ENCODE assay signal across 8 cellular contexts in the genomic region with DNA sequence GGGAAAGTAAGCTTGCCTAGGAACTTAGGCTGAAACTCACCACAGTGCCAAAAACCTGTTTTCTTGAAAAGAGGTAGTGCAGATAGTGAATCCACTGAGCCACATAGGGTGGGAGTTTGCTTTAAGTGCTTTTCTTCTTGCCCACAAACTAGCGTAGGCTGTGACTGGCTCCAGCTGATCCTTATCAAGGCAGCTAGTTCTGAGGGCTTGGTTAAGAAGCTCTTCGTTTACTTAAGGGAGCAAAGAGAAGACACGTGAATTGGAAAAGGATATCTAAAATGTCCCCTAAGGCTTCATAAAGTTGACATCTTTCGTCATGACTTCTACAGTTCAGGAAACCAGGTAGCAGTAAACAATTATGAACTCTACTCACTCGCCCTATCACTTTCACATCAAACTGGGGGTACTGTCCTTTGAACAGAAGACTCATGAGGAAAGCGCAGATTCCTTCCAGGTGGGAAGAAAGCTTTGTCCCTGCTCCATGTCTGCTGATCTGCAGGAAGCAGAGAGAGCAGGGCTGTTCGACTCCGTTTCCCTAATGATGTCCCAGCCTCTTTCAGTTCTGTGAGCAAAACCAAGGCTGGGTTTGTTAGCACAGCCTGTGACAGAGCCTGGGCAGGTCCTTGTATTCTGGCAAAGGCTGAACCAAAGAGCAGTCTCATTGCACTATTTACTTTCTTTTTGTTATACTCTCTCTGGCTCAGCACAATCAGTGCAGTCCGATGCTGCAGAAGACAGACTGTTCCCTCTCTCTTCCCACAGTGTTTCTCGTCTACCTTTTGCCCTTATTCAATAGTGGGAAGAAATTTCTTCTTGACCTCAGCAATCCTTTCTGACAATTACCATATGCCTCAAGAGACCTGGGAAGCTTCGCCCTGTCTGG.
DNase-seq lines count a peak whose midpoint lies in the region; ATAC-seq and TF ChIP-seq lines count a peak whose summit lies in the region.

No MANE protein-coding gene starts in this region.

- no peak overlapping the region for H2BK120ac ChIP-seq in IMR-90 (ENCODE audit: low read depth, low read length)

- no peak overlapping the region for H4K5ac ChIP-seq in IMR-90 (ENCODE audit: low read depth, low read length)

- no peak overlapping the region for H2BK15ac ChIP-seq in IMR-90 (ENCODE audit: low read depth, low read length)

- no peaks in the 10 kb centered on the region for H3K9me3 Mint-ChIP-seq in CD8-positive, alpha-beta T cell

- H2AK5ac ChIP-seq in IMR-90 (ENCODE audit: low read depth, low read length), result no peak overlapping the region

- no peaks in the 10 kb centered on the region for H3K27me3 Mint-ChIP-seq in CD8-positive, alpha-beta T cell (ENCODE audit: low read depth)

- H3K4me3 ChIP-seq in CD8-positive, alpha-beta T cell (ENCODE audit: low read depth, low read length), result peak overlapping the region; percentile 4
- no peak overlapping the region for H3K4me3 ChIP-seq in IMR-90 (ENCODE audit: insufficient read depth, low read depth, low read length)
- H3K4me3 ChIP-seq in mucosa of stomach (ENCODE audit: low read length), result no peak overlapping the region

- no peaks in the 10 kb centered on the region for H3K9me3 ChIP-seq in CD8-positive, alpha-beta T cell (ENCODE audit: low read length)
- H3K9me3 ChIP-seq in IMR-90 (ENCODE audit: control insufficient read depth, insufficient read depth, low read length) (no peaks in the 10 kb centered on the region), mucosa of stomach (ENCODE audit: control insufficient read depth, low read length) (no peaks in the 10 kb centered on the region)

- peak; percentile 76 for ATAC-seq in CD8-positive, alpha-beta T cell
- no peak for ATAC-seq in IMR-90 (ENCODE audit: low read depth)
- ATAC-seq in GM18519 (IDR thresholded peaks at IDR 0.05; ENCODE audit: low FRiP score, unreplicated experiment), result no peak

- H3K14ac ChIP-seq in IMR-90 (replicated peaks; ENCODE audit: low read depth, low read length), result no peak overlapping the region

- H3K79me1 ChIP-seq in IMR-90 (ENCODE audit: low read depth in 1 of 2, low read length in 2 of 2), result no peaks in the 10 kb centered on the region

- peak in 2 of 7 experiments; percentile 22 to 54 for DNase-seq in CD8-positive, alpha-beta T cell
- DNase-seq in IMR-90 (no peak), amniotic epithelial cell (ENCODE audit: low read depth) (peak; percentile 39), GM13976 (ENCODE audit: low spot score) (no peak), NCI-H524 (lab: John Stamatoyannopoulos, UW) (no peak), UCSD-AML1 (lab: John Stamatoyannopoulos, UW; ENCODE audit: unreplicated experiment) (no peak)

- POLR2A ChIA-PET in CD8-positive, alpha-beta T cell (lab: Charles Lee), result interaction anchor here (2.1 kb wide), 1 partner anchor 10 kb away, joined by 13 read pairs; no protein-coding TSS in a partner anchor
- POLR2A ChIA-PET in IMR-90 (lab: Charles Lee; ENCODE audit: unreplicated experiment), result interaction anchor here (0.6 kb wide), 1 partner anchor 203 kb away, joined by 7 read pairs; no protein-coding TSS in a partner anchor

- no peaks in the 10 kb centered on the region; the same call in 1 of the 2 replicates for H4K20me1 ChIP-seq in IMR-90 (ENCODE audit: insufficient read depth, low read length)

- no peak overlapping the region for H3K23ac ChIP-seq in IMR-90 (ENCODE audit: low read depth, low read length)

- no peak for TF ChIP-seq CTCF in CD8-positive, alpha-beta T cell (IDR thresholded peaks at IDR 0.05)
- TF ChIP-seq CTCF in IMR-90 (conservative IDR thresholded peaks at IDR 0.05; ENCODE audit: low read depth, low read length) (no peak), GM13976 (IDR thresholded peaks at IDR 0.05; ENCODE audit: borderline replicate concordance, control extremely low read depth, extremely low read depth, insufficient read depth, missing control alignments) (no peak)

- H4K8ac ChIP-seq in IMR-90 (ENCODE audit: low read depth in 2 of 2, low read length in 2 of 2), result no peak overlapping the region

- no peak overlapping the region for H2BK5ac ChIP-seq in IMR-90 (ENCODE audit: low read depth, low read length, poor library complexity, severe bottlenecking)

- no peak overlapping the region for H3K4ac ChIP-seq in IMR-90 (ENCODE audit: low read depth, low read length)

- no peak overlapping the region for H3K18ac ChIP-seq in IMR-90 (ENCODE audit: low read depth, low read length)

- H2BK20ac ChIP-seq in IMR-90 (ENCODE audit: low read depth, low read length), result no peak overlapping the region

- intact Hi-C loops in CD8-positive, alpha-beta T cell (cut with DNase I, micrococcal nuclease), result no loop called here
- intact Hi-C loops in IMR-90 (cut with micrococcal nuclease), result loop anchor here (10.0 kb wide), 1 partner anchor 1149 kb away; no protein-coding TSS in a partner anchor

- no peaks in the 10 kb centered on the region for H3K36me3 ChIP-seq in CD8-positive, alpha-beta T cell (ENCODE audit: insufficient read depth, low read length)
- H3K36me3 ChIP-seq in IMR-90 (ENCODE audit: control insufficient read depth, insufficient read depth, low read length), result no peaks in the 10 kb centered on the region
- H3K36me3 ChIP-seq in mucosa of stomach (ENCODE audit: control insufficient read depth, insufficient read depth, low read length), result no peaks in the 10 kb centered on the region

- dilution Hi-C loops in IMR-90 (cut with HindIII; ENCODE audit: low sequenced_read_pairs, unreplicated experiment), result loop anchor here (25.0 kb wide), 1 partner anchor 481 kb away; no protein-coding TSS in a partner anchor

- H3K9ac ChIP-seq in IMR-90 (ENCODE audit: low read depth, low read length) (no peak overlapping the region), mucosa of stomach (ENCODE audit: low read length) (peak overlapping the region; percentile 19)

- TF ChIP-seq RAD21 in IMR-90 (IDR thresholded peaks at IDR 0.05; ENCODE audit: low read length), result no peak

- H3K4me3 Mint-ChIP-seq in CD8-positive, alpha-beta T cell, result peak overlapping the region; percentile 57

- H3K9me1 ChIP-seq in IMR-90 (ENCODE audit: insufficient read depth, low read length), result no peaks in the 10 kb centered on the region

- no TSS peak for BruUV-seq in IMR-90 (replicated peaks; lab: Mats Ljungman, UMichigan)

- peak overlapping the region; percentile 72 for H3K27ac Mint-ChIP-seq in CD8-positive, alpha-beta T cell

- in situ Hi-C loops in IMR-90 (cut with MboI; ENCODE audit: low sequenced_read_pairs), result no loop called here
- in situ Hi-C loops in GM13976 (cut with MboI; ENCODE audit: low sequenced_read_pairs, unreplicated experiment), result loop anchor here (10.0 to 25.0 kb wide), 2 partner anchors 189 to 781 kb away; no protein-coding TSS in a partner anchor

- CTCF ChIA-PET in CD8-positive, alpha-beta T cell (lab: Charles Lee), result interaction anchor here (1.0 to 2.0 kb wide), 6 partner anchors 10 to 481 kb away, joined by 3 to 16 read pairs (median 6); no protein-coding TSS in a partner anchor
- CTCF ChIA-PET in IMR-90 (lab: Yijun Ruan, JAX), result interaction anchor here (0.6 kb wide), 1 partner anchor 23 kb away, joined by 3 read pairs; no protein-coding TSS in a partner anchor

- no peaks in the 10 kb centered on the region for H3K27me3 ChIP-seq in CD8-positive, alpha-beta T cell (ENCODE audit: insufficient read depth, low read length)
- H3K27me3 ChIP-seq in IMR-90 (ENCODE audit: control insufficient read depth, insufficient read depth, low read length) (peaks cover 40% of the 10 kb centered on the region), mucosa of stomach (ENCODE audit: control insufficient read depth, insufficient read depth, low read length) (no peaks in the 10 kb centered on the region)

- no peak overlapping the region for H2AFZ ChIP-seq in IMR-90 (replicated peaks; ENCODE audit: low read length, poor library complexity)

- 73% methylated on average over 3 of the region's 11 CpGs; no CpG with 5 or more reads in 1 of the 2 experiments for WGBS in IMR-90 (ENCODE audit: extremely low coverage in 2 of 2, insufficient read length in 1 of 2), 2 experiments

- H3K4me1 Mint-ChIP-seq in CD8-positive, alpha-beta T cell (ENCODE audit: low read depth), result peaks cover 22% of the 10 kb centered on the region

- TF ChIP-seq POLR2A in IMR-90 (IDR thresholded peaks at IDR 0.05; ENCODE audit: low read depth, low read length), result no peak

- no peak overlapping the region for H3K56ac ChIP-seq in IMR-90 (ENCODE audit: extremely low read depth, insufficient read depth, low read length)

- no peaks in the 10 kb centered on the region for H3K36me3 Mint-ChIP-seq in CD8-positive, alpha-beta T cell

- H4K91ac ChIP-seq in IMR-90 (ENCODE audit: insufficient read depth, low read depth, low read length), result no peak overlapping the region

- peak overlapping the region; percentile 27 for H3K27ac ChIP-seq in CD8-positive, alpha-beta T cell (ENCODE audit: low read depth, low read length)
- no peak overlapping the region for H3K27ac ChIP-seq in IMR-90 (ENCODE audit: insufficient read depth, low read length)

- H3K4me2 ChIP-seq in IMR-90 (ENCODE audit: low read depth, low read length), result peak overlapping the region; percentile 64

- H2AK9ac ChIP-seq in IMR-90 (replicated peaks; ENCODE audit: low read depth, low read length, poor library complexity), result no peak overlapping the region

- H3K4me1 ChIP-seq in CD8-positive, alpha-beta T cell (ENCODE audit: insufficient read depth, low read length), result peaks cover 16% of the 10 kb centered on the region
- H3K4me1 ChIP-seq in IMR-90 (ENCODE audit: control insufficient read depth, insufficient read depth, low read length), result peaks cover 3% of the 10 kb centered on the region; the same call in 1 of the 2 replicates
- peaks cover 15% of the 10 kb centered on the region for H3K4me1 ChIP-seq in mucosa of stomach (ENCODE audit: control insufficient read depth, insufficient read depth, low read length)

TF ChIP-seq in IMR-90, 13 proteins besides CTCF, POLR2A, EP300 and RAD21 (continues in another document):
- TF ChIP-seq RFX5 (IDR thresholded peaks at IDR 0.05; ENCODE audit: low read depth, low read length) (no peak), MAFK (IDR thresholded peaks at IDR 0.05; ENCODE audit: low read depth, low read length) (no peak), NFE2L2 (IDR thresholded peaks at IDR 0.05; ENCODE audit: low read depth, low read length) (no peak), CEBPB (IDR thresholded peaks at IDR 0.05; ENCODE audit: low read depth, low read length) (no peak), CHD1 (IDR thresholded peaks at IDR 0.05; ENCODE audit: low read depth, low read length) (no peak), RCOR1 (IDR thresholded peaks at IDR 0.05; ENCODE audit: insufficient replicate concordance, low read length) (no peak), BHLHE40 (IDR thresholded peaks at IDR 0.05; ENCODE audit: low read depth, low read length) (no peak), MAZ (IDR thresholded peaks at IDR 0.05; ENCODE audit: borderline replicate concordance, low read depth, low read length) (no peak)
- TF ChIP-seq, protein P1, sequence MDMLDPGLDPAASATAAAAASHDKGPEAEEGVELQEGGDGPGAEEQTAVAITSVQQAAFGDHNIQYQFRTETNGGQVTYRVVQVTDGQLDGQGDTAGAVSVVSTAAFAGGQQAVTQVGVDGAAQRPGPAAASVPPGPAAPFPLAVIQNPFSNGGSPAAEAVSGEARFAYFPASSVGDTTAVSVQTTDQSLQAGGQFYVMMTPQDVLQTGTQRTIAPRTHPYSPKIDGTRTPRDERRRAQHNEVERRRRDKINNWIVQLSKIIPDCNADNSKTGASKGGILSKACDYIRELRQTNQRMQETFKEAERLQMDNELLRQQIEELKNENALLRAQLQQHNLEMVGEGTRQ (IDR thresholded peaks at IDR 0.05; ENCODE audit: low read depth, low read length), result no peak
